1 cellular context compared by ENCODE assay signal in genomic region chr13:40794414-40795368, GRCh38.
TF ChIP-seq lines count a peak whose summit lies in the region.

No MANE protein-coding gene starts in this region.

TF ChIP-seq in GM23338, 12 proteins besides CTCF, POLR2A, EP300 and RAD21 (continued from another document):
- TF ChIP-seq NANOG (IDR thresholded peaks at IDR 0.05; ENCODE audit: borderline replicate concordance) = no peak
- no peak for TF ChIP-seq REST (IDR thresholded peaks at IDR 0.05; ENCODE audit: unreplicated experiment)
- TF ChIP-seq ZNF114 (CRISPR knock-in tag; IDR thresholded peaks at IDR 0.05) = no peak
- no peak for TF ChIP-seq ETS1 (IDR thresholded peaks at IDR 0.05)
- TF ChIP-seq STAT1 (IDR thresholded peaks at IDR 0.05; ENCODE audit: unreplicated experiment) = no peak
